In the genomic region with DNA sequence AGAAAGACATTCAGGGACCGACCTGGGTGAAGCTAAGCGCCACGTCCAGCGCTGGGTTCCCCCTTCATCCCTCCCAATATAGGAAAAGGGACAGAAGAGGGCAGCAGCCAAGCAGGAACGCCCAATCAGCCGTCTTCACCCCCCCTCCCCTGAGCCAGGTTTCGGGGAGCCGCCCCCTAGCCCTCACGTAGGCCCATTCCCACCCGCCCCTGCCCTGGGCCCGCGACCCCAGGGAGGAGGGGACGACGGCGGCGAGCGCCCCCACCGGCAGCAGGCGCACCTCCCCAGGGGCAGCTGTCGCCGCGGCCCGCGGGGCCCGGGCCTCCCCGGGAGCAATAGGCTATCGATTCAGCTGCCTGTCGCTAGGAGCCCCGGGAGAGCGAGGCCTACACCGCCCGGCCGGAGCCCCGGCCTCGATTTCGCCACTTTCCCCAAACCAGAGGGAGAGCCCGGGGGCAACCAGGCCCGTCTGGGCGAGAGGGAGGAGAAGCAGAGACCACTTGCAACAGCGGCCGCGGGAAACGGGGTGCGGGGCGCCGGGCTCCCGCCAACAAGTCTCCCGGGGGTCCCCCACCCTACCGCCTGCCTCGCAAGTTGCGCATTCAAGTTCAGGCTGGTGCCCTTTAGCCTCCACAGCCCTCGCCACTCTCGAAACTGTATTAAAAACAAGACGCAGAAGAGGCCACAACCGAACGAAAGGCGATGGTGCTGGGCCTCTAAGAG, we compare ENCODE assay signal across 8 cellular contexts. TPM values are rescaled to one million over a fixed set of nuclear protein-coding genes. Genes with fewer than 3 reads are reported as not detected.
DNase-seq lines count a peak whose midpoint lies in the region; ATAC-seq and TF ChIP-seq lines count a peak whose summit lies in the region.

No MANE protein-coding gene starts in this region.

- no peaks in the 10 kb centered on the region for H3K9me3 ChIP-seq in DOHH2 (ENCODE audit: control insufficient read depth, insufficient read depth, low read length)
- H3K9me3 ChIP-seq in heart right ventricle = no peaks in the 10 kb centered on the region
- H3K9me3 ChIP-seq in upper lobe of right lung = no peaks in the 10 kb centered on the region

- H3K4me1 ChIP-seq in DOHH2 (ENCODE audit: control insufficient read depth, low read length) (peaks cover 24% of the 10 kb centered on the region), heart right ventricle (peaks cover 3 to 50% (median 39%) of the 10 kb centered on the region in 9 donors), upper lobe of right lung (peaks cover 32% of the 10 kb centered on the region)

- H3K36me3 ChIP-seq in DOHH2 (ENCODE audit: control insufficient read depth, low read length) = peaks cover 43% of the 10 kb centered on the region
- peaks cover 0 to 29% (median 0%) of the 10 kb centered on the region in 9 donors for H3K36me3 ChIP-seq in heart right ventricle
- H3K36me3 ChIP-seq in upper lobe of right lung = peaks cover 21% of the 10 kb centered on the region

- H3K27me3 ChIP-seq in DOHH2 (ENCODE audit: control insufficient read depth, low read length) (peaks cover 17% of the 10 kb centered on the region), heart right ventricle (no peaks in the 10 kb centered on the region), upper lobe of right lung (no peaks in the 10 kb centered on the region)

- intact Hi-C loops in heart right ventricle (cut with DNase I) = loop anchor here in 6 of 10 donors (2.0 to 10.0 kb wide), 5 partner anchors 21 to 91 kb away; partner anchors contain the start of gene EXD2 (in 4 of the 6)
- intact Hi-C loops in posterior cingulate gyrus (cut with DNase I) = loop anchor here (2.0 to 5.0 kb wide), 2 partner anchors 39 to 91 kb away; partner anchors contain the start of gene EXD2
- intact Hi-C loops in upper lobe of right lung (cut with DNase I) = no loop called here

- peak; percentile 52 for TF ChIP-seq CTCF in DOHH2 (IDR thresholded peaks at IDR 0.05; ENCODE audit: low read depth, low read length, poor library complexity, severe bottlenecking)
- TF ChIP-seq CTCF in heart right ventricle (IDR thresholded peaks at IDR 0.05) = peak; percentile 32 to 75 (median 63)
- peak; percentile 61 for TF ChIP-seq CTCF in upper lobe of right lung (IDR thresholded peaks at IDR 0.05)

- ATAC-seq in heart right ventricle (peak; percentile 73 to 91 (median 78)), upper lobe of right lung (peak; percentile 81)

- H3F3A ChIP-seq in DOHH2 (ENCODE audit: control insufficient read depth, insufficient read depth) = peaks cover 9% of the 10 kb centered on the region; the same call in 1 of the 2 replicates

- H3K27ac ChIP-seq in DOHH2 (ENCODE audit: low read depth, low read length) = peak overlapping the region; percentile 79
- peak overlapping the region; percentile 72 for H3K27ac ChIP-seq in adipose tissue (ENCODE audit: low read depth, low read length)
- peak overlapping the region; percentile 71 to 98 (median 94) for H3K27ac ChIP-seq in heart right ventricle
- peak overlapping the region; percentile 94 for H3K27ac ChIP-seq in upper lobe of right lung

- H3K4me2 ChIP-seq in DOHH2 (ENCODE audit: low read length) = peak overlapping the region; percentile 98

- peaks cover 10% of the 10 kb centered on the region; the same call in 1 of the 2 replicates for H4K20me1 ChIP-seq in DOHH2 (ENCODE audit: control insufficient read depth, insufficient read depth, low read depth, low read length)

- H3K9me2 ChIP-seq in DOHH2 (replicated peaks; ENCODE audit: control insufficient read depth, low read length) = no peaks in the 10 kb centered on the region

- 0% methylated on average over 41 to 56 of the region's 57 CpGs for WGBS in adipose tissue, 3 donors
- 0 to 1% methylated on average over 55 to 57 of the region's 57 CpGs for WGBS in heart right ventricle, 2 donors

- H3K4me3 ChIP-seq in DOHH2 (ENCODE audit: low read length) (peak overlapping the region; percentile 95), heart right ventricle (peak overlapping the region; percentile 79 to 98 (median 90)), upper lobe of right lung (peak overlapping the region; percentile 96)

- peaks cover 60% of the 10 kb centered on the region for H3K79me2 ChIP-seq in DOHH2 (ENCODE audit: control insufficient read depth, low read length)

- DNase-seq in HCEC 1CT = peak; percentile 76
- DNase-seq in NAMALWA (ENCODE audit: low spot score) = peak; percentile 65
- peak; percentile 71 for DNase-seq in T follicular helper cell (ENCODE audit: low read depth)
- peak; percentile 67 to 78 for DNase-seq in heart right ventricle
- DNase-seq in posterior cingulate gyrus = peak; percentile 65 to 96 (median 70)
- DNase-seq in upper lobe of right lung = peak; percentile 91

RNA-seq across cellular contexts. Expression of gene DCAF5, which starts 1.3 kb away (rescaled TPM):
- polyA plus RNA-seq in adipose tissue = 10 to 100 TPM; 11.4 to 33.0 (median 23.5) TPM
- 10 to 100 TPM; 49.3 to 63.1 (median 58.7) TPM for total RNA-seq in heart right ventricle
- polyA plus RNA-seq in heart right ventricle = 10 to 100 TPM; 14.1 to 18.2 TPM
- 57.3 TPM for total RNA-seq in upper lobe of right lung

RNA-seq across cellular contexts. Expression of gene EXD2, which starts 39.7 kb away (rescaled TPM):
- polyA plus RNA-seq in adipose tissue = 10 to 100 TPM in 2 of 3 donors, 1 to 10 TPM in 1; 5.8 to 18.5 (median 11.1) TPM
- 10 to 100 TPM; 13.9 to 22.4 (median 16.3) TPM for total RNA-seq in heart right ventricle
- polyA plus RNA-seq in heart right ventricle = 1 to 10 TPM; 9.8 TPM
- total RNA-seq in upper lobe of right lung = 25.2 TPM

Comparison
In these comparisons a context has a peak if more than half of its experiments do, and no peak if none do; other contexts are left out.
1. Peak in every context shown above with its lines: DNase-seq, ATAC-seq, H3K4me3 ChIP-seq and H3K27ac ChIP-seq.